1 cellular context compared by ENCODE assay signal in the genomic region with DNA sequence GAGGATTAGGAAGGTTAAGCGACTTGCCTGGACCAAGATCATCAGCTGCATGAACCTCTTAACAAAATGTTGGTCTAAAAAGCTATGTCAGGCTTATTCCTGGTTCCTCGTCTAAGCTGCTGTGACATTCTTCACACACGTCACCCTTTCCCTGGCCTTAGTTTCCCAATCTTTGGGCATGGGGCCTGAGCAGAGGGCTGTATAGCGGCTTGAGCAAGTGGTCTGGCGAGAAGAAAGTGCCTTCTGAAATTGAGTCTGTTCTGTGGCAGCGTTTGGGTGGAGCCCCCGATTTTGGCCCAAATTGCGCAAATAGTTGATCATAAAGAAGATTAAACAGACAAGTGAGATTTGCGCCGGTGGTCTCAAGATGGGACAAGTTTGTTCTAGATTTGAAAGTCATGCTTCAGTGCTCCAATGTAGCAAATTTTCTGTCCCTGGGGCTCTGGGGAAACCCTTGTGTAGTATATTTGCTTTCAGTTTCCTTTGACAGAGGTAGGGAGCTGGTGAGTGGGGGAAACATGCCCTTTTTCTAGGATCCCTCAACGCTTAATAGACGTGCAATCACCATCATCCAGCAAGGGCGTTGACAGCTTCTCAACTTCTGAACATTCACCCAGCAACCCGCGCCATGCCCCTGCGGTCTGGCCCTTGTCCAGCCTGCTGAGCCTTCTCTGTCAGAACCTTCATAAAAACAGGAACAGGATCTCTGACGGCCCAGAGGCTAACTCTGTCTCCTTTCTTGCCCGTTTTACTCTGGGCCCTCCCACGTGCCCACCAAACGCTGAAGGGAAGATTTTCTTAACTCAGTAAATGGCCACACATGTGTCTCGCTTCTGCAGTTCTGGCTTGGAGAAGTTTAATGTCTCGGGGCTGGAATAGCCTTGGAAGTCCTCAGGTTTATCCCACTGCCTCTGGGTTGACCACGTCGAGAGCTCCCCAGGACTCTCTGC.
TF ChIP-seq lines count a peak whose summit lies in the region.

No MANE protein-coding gene starts in this region.

TF ChIP-seq in GM23338, 12 proteins besides CTCF, POLR2A, EP300 and RAD21 (continued from another document):
- TF ChIP-seq, protein P1, sequence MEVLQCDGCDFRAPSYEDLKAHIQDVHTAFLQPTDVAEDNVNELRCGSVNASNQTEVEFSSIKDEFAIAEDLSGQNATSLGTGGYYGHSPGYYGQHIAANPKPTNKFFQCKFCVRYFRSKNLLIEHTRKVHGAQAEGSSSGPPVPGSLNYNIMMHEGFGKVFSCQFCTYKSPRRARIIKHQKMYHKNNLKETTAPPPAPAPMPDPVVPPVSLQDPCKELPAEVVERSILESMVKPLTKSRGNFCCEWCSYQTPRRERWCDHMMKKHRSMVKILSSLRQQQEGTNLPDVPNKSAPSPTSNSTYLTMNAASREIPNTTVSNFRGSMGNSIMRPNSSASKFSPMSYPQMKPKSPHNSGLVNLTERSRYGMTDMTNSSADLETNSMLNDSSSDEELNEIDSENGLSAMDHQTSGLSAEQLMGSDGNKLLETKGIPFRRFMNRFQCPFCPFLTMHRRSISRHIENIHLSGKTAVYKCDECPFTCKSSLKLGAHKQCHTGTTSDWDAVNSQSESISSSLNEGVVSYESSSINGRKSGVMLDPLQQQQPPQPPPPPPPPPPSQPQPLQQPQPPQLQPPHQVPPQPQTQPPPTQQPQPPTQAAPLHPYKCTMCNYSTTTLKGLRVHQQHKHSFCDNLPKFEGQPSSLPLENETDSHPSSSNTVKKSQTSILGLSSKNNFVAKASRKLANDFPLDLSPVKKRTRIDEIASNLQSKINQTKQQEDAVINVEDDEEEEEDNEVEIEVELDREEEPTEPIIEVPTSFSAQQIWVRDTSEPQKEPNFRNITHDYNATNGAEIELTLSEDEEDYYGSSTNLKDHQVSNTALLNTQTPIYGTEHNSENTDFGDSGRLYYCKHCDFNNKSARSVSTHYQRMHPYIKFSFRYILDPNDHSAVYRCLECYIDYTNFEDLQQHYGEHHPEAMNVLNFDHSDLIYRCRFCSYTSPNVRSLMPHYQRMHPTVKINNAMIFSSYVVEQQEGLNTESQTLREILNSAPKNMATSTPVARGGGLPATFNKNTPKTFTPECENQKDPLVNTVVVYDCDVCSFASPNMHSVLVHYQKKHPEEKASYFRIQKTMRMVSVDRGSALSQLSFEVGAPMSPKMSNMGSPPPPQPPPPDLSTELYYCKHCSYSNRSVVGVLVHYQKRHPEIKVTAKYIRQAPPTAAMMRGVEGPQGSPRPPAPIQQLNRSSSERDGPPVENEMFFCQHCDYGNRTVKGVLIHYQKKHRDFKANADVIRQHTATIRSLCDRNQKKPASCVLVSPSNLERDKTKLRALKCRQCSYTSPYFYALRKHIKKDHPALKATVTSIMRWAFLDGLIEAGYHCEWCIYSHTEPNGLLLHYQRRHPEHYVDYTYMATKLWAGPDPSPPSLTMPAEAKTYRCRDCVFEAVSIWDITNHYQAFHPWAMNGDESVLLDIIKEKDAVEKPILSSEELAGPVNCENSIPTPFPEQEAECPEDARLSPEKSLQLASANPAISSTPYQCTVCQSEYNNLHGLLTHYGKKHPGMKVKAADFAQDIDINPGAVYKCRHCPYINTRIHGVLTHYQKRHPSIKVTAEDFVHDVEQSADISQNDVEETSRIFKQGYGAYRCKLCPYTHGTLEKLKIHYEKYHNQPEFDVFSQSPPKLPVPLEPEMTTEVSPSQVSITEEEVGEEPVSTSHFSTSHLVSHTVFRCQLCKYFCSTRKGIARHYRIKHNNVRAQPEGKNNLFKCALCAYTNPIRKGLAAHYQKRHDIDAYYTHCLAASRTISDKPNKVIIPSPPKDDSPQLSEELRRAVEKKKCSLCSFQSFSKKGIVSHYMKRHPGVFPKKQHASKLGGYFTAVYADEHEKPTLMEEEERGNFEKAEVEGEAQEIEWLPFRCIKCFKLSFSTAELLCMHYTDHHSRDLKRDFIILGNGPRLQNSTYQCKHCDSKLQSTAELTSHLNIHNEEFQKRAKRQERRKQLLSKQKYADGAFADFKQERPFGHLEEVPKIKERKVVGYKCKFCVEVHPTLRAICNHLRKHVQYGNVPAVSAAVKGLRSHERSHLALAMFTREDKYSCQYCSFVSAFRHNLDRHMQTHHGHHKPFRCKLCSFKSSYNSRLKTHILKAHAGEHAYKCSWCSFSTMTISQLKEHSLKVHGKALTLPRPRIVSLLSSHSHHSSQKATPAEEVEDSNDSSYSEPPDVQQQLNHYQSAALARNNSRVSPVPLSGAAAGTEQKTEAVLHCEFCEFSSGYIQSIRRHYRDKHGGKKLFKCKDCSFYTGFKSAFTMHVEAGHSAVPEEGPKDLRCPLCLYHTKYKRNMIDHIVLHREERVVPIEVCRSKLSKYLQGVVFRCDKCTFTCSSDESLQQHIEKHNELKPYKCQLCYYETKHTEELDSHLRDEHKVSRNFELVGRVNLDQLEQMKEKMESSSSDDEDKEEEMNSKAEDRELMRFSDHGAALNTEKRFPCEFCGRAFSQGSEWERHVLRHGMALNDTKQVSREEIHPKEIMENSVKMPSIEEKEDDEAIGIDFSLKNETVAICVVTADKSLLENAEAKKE (CRISPR knock-in tag; IDR thresholded peaks at IDR 0.05) = no peak
- no peak for TF ChIP-seq EZH2 (IDR thresholded peaks at IDR 0.05; ENCODE audit: low read depth, unreplicated experiment)
- TF ChIP-seq JUNB (IDR thresholded peaks at IDR 0.05; ENCODE audit: unreplicated experiment) = no peak
- TF ChIP-seq CREB1 (CRISPR knock-in tag; IDR thresholded peaks at IDR 0.05; ENCODE audit: low read depth) = no peak
- TF ChIP-seq ZNF331 (CRISPR knock-in tag; IDR thresholded peaks at IDR 0.05; ENCODE audit: low read depth) = no peak
- no peak for TF ChIP-seq STAT1 (IDR thresholded peaks at IDR 0.05; ENCODE audit: unreplicated experiment)
- TF ChIP-seq, protein P2, sequence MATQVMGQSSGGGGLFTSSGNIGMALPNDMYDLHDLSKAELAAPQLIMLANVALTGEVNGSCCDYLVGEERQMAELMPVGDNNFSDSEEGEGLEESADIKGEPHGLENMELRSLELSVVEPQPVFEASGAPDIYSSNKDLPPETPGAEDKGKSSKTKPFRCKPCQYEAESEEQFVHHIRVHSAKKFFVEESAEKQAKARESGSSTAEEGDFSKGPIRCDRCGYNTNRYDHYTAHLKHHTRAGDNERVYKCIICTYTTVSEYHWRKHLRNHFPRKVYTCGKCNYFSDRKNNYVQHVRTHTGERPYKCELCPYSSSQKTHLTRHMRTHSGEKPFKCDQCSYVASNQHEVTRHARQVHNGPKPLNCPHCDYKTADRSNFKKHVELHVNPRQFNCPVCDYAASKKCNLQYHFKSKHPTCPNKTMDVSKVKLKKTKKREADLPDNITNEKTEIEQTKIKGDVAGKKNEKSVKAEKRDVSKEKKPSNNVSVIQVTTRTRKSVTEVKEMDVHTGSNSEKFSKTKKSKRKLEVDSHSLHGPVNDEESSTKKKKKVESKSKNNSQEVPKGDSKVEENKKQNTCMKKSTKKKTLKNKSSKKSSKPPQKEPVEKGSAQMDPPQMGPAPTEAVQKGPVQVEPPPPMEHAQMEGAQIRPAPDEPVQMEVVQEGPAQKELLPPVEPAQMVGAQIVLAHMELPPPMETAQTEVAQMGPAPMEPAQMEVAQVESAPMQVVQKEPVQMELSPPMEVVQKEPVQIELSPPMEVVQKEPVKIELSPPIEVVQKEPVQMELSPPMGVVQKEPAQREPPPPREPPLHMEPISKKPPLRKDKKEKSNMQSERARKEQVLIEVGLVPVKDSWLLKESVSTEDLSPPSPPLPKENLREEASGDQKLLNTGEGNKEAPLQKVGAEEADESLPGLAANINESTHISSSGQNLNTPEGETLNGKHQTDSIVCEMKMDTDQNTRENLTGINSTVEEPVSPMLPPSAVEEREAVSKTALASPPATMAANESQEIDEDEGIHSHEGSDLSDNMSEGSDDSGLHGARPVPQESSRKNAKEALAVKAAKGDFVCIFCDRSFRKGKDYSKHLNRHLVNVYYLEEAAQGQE (IDR thresholded peaks at IDR 0.05; ENCODE audit: unreplicated experiment) = no peak
- TF ChIP-seq NANOG (IDR thresholded peaks at IDR 0.05; ENCODE audit: borderline replicate concordance) = no peak
- no peak for TF ChIP-seq ZNF114 (CRISPR knock-in tag; IDR thresholded peaks at IDR 0.05)
- no peak for TF ChIP-seq POLR2AphosphoS5 (IDR thresholded peaks at IDR 0.05; ENCODE audit: low read depth)
